20 cellular contexts compared by ENCODE assay signal in the genomic region with DNA sequence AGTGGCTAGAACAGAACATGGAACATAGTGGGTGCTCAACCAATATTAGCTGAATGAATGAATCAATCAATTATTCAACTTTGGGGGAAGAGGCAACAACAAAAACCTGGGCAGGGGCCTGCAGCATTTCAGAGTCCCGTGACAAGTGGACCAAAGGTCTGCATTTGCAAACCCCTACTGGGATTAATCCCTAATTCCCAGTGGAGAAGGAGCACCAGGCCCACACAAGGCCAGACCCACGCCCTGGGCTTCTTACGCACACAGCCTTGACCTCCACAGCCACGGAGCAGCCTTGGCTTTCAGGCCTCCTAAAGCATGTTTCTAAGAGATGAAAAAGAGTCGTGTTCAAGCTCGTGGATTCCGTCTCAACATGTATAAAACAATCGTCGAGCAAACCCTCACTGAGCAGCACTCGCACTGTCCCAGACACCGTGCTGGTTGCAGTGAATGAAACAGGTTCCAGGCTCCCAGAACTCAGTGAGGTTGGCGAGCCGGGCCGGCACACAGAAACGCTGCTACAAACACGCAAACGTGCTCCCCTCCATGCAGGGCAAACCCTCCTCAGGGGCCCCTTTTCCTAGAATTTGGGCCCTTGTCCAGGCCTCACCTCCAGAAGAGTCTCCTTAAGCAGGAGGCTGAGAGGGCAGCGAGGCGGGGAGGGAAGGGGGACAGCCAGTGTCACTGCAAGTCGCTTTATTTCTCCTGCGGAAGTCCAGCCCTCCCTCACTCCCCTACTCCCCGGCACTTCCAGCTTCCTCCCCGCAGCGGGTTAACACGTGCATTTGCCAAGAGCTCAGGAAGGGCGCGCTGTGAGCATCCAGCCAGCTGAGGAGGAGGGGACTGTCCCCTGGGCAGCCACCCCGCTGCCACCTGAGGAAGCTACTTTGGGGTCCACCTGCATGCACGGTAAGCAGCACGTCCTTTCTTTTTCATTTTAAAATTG.
A peak's percentile ranks its signal among the peaks of the same experiment; 100 is the strongest.
DNase-seq lines count a peak whose midpoint lies in the region; ATAC-seq, FAIRE-seq and TF ChIP-seq lines count a peak whose summit lies in the region.
"Had no signal": no experiment of that assay in that cellular context is flagged by ENCODE, and none has a peak within 500 bp of the region (broad histone marks: within the 10 kb centered on the region; RNA-seq: fewer than 3 reads in every experiment).

No MANE protein-coding gene starts in this region.

- peak overlapping the region; percentile 61; the same call in 1 of the 2 replicates for H2BK20ac ChIP-seq in H1 (ENCODE audit: low read length)

- CTCF ChIA-PET in H1 (lab: Charles Lee; ENCODE audit: partially characterized antibody) (interaction anchor here (0.6 to 1.7 kb wide), 4 partner anchors 23 to 198 kb away, joined by 3 to 5 read pairs (median 4); no protein-coding TSS in a partner anchor), RWPE1 (lab: Yijun Ruan, JAX) (no interaction called here)

- H2BK5ac ChIP-seq in H1 (ENCODE audit: low read depth, low read length) = no peak overlapping the region

- dilution Hi-C loops in keratinocyte (cut with MboI; ENCODE audit: extremely low pct_ligation_motif_present, low sequenced_read_pairs) = no loop called here

- H3K4me2 ChIP-seq in H1 (ENCODE audit: insufficient read depth in 1 of 2, low read depth in 2 of 2, low read length in 2 of 2) (peak overlapping the region in 1 of 2 experiments; percentile 43; a peak in 2 of 4 replicates), keratinocyte (ENCODE audit: control insufficient read depth, extremely low read depth, insufficient read depth, low read depth, low read length) (peak overlapping the region; percentile 23)
- H3K4me2 ChIP-seq: A549, PC-9 had no signal

- H3K9me1 ChIP-seq in keratinocyte (ENCODE audit: control insufficient read depth, extremely low read depth, insufficient read depth, low read length) = no peaks in the 10 kb centered on the region

- ATAC-seq in HG03139 (IDR thresholded peaks at IDR 0.05; ENCODE audit: unreplicated experiment) = no peak
- ATAC-seq: A549, HCT116 had no signal

- H3K79me2 ChIP-seq in H1 (ENCODE audit: control insufficient read depth in 1 of 2, insufficient read depth in 2 of 2, low read length in 2 of 2) (no peaks in the 10 kb centered on the region), keratinocyte (ENCODE audit: control insufficient read depth, insufficient read depth, low read length) (no peaks in the 10 kb centered on the region)

- TF ChIP-seq CTCF in GM13976 (IDR thresholded peaks at IDR 0.05; ENCODE audit: borderline replicate concordance, control extremely low read depth, extremely low read depth, insufficient read depth, missing control alignments) (no peak), H1 (IDR thresholded peaks at IDR 0.05; ENCODE audit: control extremely low read depth in 1 of 3, insufficient read depth in 1 of 3, low read depth in 1 of 3, low read length in 3 of 3) (peak in 1 of 3 experiments; percentile 3; a peak in 1 of 4 replicates), keratinocyte (optimal IDR thresholded peaks at IDR 0.05 in 1 of 3, IDR thresholded peaks at IDR 0.05 in 1 of 3, conservative IDR thresholded peaks at IDR 0.05 in 1 of 3; ENCODE audit: extremely low read depth in 1 of 3, insufficient read depth in 2 of 3, low read length in 3 of 3) (no peak), RWPE1 (conservative IDR thresholded peaks at IDR 0.05; ENCODE audit: low read depth) (no peak)

- H3K23me2 ChIP-seq in H1 (ENCODE audit: low read depth, low read length) = no peaks in the 10 kb centered on the region

- 0 out of 2 replicates have a peak overlapping the region, but pooled peaks have one; percentile 1 for H2BK12ac ChIP-seq in H1 (ENCODE audit: low read depth, low read length)

- no peaks in the 10 kb centered on the region; the same call in 1 of the 2 replicates for H3K79me1 ChIP-seq in H1 (ENCODE audit: low read depth, low read length)

- no peak overlapping the region for H4K5ac ChIP-seq in H1 (ENCODE audit: insufficient read length, low read depth, low read length)

- H4K20me1 ChIP-seq in H1 (replicated peaks in 1 of 2; ENCODE audit: control insufficient read depth in 1 of 2, insufficient read depth in 2 of 2, low read length in 2 of 2) (no peaks in the 10 kb centered on the region), keratinocyte (ENCODE audit: control insufficient read depth, extremely low read depth, insufficient read depth, low read length) (no peaks in the 10 kb centered on the region)

- TF ChIP-seq EP300 in H1 (IDR thresholded peaks at IDR 0.05; ENCODE audit: borderline replicate concordance in 1 of 2, low read depth in 2 of 2, low read length in 2 of 2) = no peak

- H2AK5ac ChIP-seq in H1 (ENCODE audit: low read depth, low read length) = no peak overlapping the region

- peak overlapping the region; percentile 12 for H4K91ac ChIP-seq in H1 (replicated peaks; ENCODE audit: insufficient read length, low read length)

- no peak overlapping the region for H2BK120ac ChIP-seq in H1 (replicated peaks; ENCODE audit: low read depth, low read length)

- H3K14ac ChIP-seq in H1 (ENCODE audit: insufficient read length) = no peak overlapping the region

- H3K4ac ChIP-seq in H1 (replicated peaks; ENCODE audit: insufficient read length, low read depth, low read length) = no peak overlapping the region

- no peak for TF ChIP-seq POLR2A in H1 (IDR thresholded peaks at IDR 0.05; ENCODE audit: control extremely low read depth in 1 of 2, low read depth in 2 of 2, low read length in 2 of 2)

- peak; percentile 6 for DNase-seq in AG20443 (ENCODE audit: low spot score)
- peak; percentile 12 for DNase-seq in GM13976 (ENCODE audit: low spot score)
- DNase-seq in H1 (ENCODE audit: low read depth in 1 of 2, low spot score in 2 of 2) = peak in 1 of 2 experiments; percentile 62
- DNase-seq in keratinocyte (ENCODE audit: low read depth, low spot score) = no peak
- no peak for DNase-seq in RWPE1 (ENCODE audit: low spot score)
- no peak for DNase-seq in islet precursor cell
- DNase-seq in NCI-H187 (lab: John Stamatoyannopoulos, UW) = no peak
- DNase-seq: Calu3; CD4-positive, CD25-positive, alpha-beta regulatory T cell; DMS79; IMR-90; NCI-H1417 treated with DMSO at 0.1 percent for 48 hours; NCI-H2081 treated with DMSO at 0.1 percent for 48 hours; NCI-H226; NCI-H526 treated with DMSO at 0.1 percent for 48 hours; PC-9 had no signal

- no peaks in the 10 kb centered on the region for H3K36me3 ChIP-seq in H1 (ENCODE audit: control insufficient read depth in 2 of 4, insufficient read depth in 4 of 4, low read length in 3 of 4)
- H3K36me3 ChIP-seq in keratinocyte (ENCODE audit: control insufficient read depth in 2 of 2, extremely low read depth in 1 of 2, insufficient read depth in 2 of 2, low read length in 2 of 2) = no peaks in the 10 kb centered on the region

- H2BK15ac ChIP-seq in H1 (ENCODE audit: low read length) = no peak overlapping the region

- H3K9ac ChIP-seq in H1 (replicated peaks in 1 of 4; ENCODE audit: extremely low read depth in 1 of 4, low read depth in 3 of 4, low read length in 3 of 4) = no peak overlapping the region
- H3K9ac ChIP-seq in keratinocyte (ENCODE audit: control insufficient read depth, extremely low read depth, insufficient read depth, low read length) = no peak overlapping the region

- H3K4me1 ChIP-seq in H1 (replicated peaks in 1 of 4; ENCODE audit: control insufficient read depth in 3 of 4, insufficient read depth in 4 of 4, low read length in 3 of 4) = peaks cover 0 to 4% (median under 1%) of the 10 kb centered on the region in 4 experiments; a peak in 3 of 7 replicates
- no peaks in the 10 kb centered on the region for H3K4me1 ChIP-seq in keratinocyte (ENCODE audit: control insufficient read depth, extremely low read depth, insufficient read depth, low read length)

- TF ChIP-seq RAD21 in H1 (IDR thresholded peaks at IDR 0.05 in 1 of 2, conservative IDR thresholded peaks at IDR 0.05 in 1 of 2; ENCODE audit: low read depth in 2 of 2, low read length in 2 of 2) = peak in 1 of 2 experiments; percentile 28; a peak in 2 of 4 replicates

- H3K4me3 ChIP-seq in H1 (ENCODE audit: extremely low read depth in 1 of 4, insufficient read depth in 2 of 4, low read depth in 3 of 4, low read length in 4 of 4) (peak overlapping the region in 1 of 4 experiments; percentile 16; a peak in 3 of 8 replicates), keratinocyte (ENCODE audit: control insufficient read depth in 2 of 3, extremely low read depth in 1 of 3, insufficient read depth in 2 of 3, low read depth in 1 of 3, low read length in 3 of 3) (no peak overlapping the region)
- H3K4me3 ChIP-seq: A549, PC-9 had no signal

- H3K27me3 ChIP-seq in H1 (replicated peaks in 1 of 4; ENCODE audit: control insufficient read depth in 3 of 4, extremely low read depth in 1 of 4, insufficient read depth in 3 of 4, low read length in 3 of 4) (no peaks in the 10 kb centered on the region; a peak in 2 of 7 replicates), keratinocyte (ENCODE audit: control insufficient read depth, extremely low read depth, insufficient read depth, low read length) (no peaks in the 10 kb centered on the region)

- H3K27ac ChIP-seq in H1 (ENCODE audit: low read depth, low read length) (no peak overlapping the region), keratinocyte (ENCODE audit: control insufficient read depth, insufficient read depth, low read length) (no peak overlapping the region), RWPE1 (no peak overlapping the region)
- H3K27ac ChIP-seq: A549, PC-9 had no signal

- peak overlapping the region; percentile 88; the same call in 1 of the 2 replicates for H2AFZ ChIP-seq in H1 (ENCODE audit: low read length)
- H2AFZ ChIP-seq in keratinocyte (ENCODE audit: control insufficient read depth, low read length) = no peak overlapping the region
- H2AFZ ChIP-seq: PC-9 had no signal

- FAIRE-seq in H1 (lab: Jason Lieb, UNC) (no peak), keratinocyte (lab: Jason Lieb, UNC) (no peak)
- FAIRE-seq: A549, G401.6 had no signal

- H4K8ac ChIP-seq in H1 (ENCODE audit: extremely low read depth, insufficient read depth, low read length) = peak overlapping the region; percentile 81

- H3K18ac ChIP-seq in H1 (ENCODE audit: extremely low read depth, low read length) = no peak overlapping the region

- POLR2A ChIA-PET in H1 (lab: Charles Lee; ENCODE audit: partially characterized antibody) = no interaction called here
- POLR2A ChIA-PET in RWPE1 (lab: Yijun Ruan, JAX; ENCODE audit: low non-redundant PET) = no interaction called here

- H3K56ac ChIP-seq in H1 (replicated peaks; ENCODE audit: insufficient read length, low read depth, low read length) = no peak overlapping the region

- H3K23ac ChIP-seq in H1 (ENCODE audit: insufficient read length) = no peak overlapping the region

- in situ Hi-C loops in GM13976 (cut with MboI; ENCODE audit: low sequenced_read_pairs, unreplicated experiment) = no loop called here

- 68% methylated on average over 26 of the region's 30 CpGs; no CpG with 5 or more reads in 1 of the 2 experiments for WGBS in H1 (ENCODE audit: extremely low coverage in 1 of 2, insufficient coverage in 1 of 2, insufficient read length in 1 of 2, insufficient replicate concordance in 2 of 2, low coverage in 1 of 2, low lambda C conversion rate in 2 of 2, missing lambda C conversion rate in 1 of 2), 2 experiments

- no peaks in the 10 kb centered on the region for H3K9me3 ChIP-seq in H1 (ENCODE audit: insufficient read depth in 2 of 2, low read depth in 1 of 2, low read length in 1 of 2)
- H3K9me3 ChIP-seq in keratinocyte (ENCODE audit: control insufficient read depth, low read depth, low read length) = no peaks in the 10 kb centered on the region
- H3K9me3 ChIP-seq: A549 had no signal

Comparison
In these comparisons a context has a peak if more than half of its experiments do, and no peak if none do; other contexts are left out.
1. DNase-seq: peak in AG20443 (single experiment) and GM13976 (single experiment); none in keratinocyte (single experiment), RWPE1 (single experiment), islet precursor cell (single experiment) and NCI-H187 (0 of 2).